In the genomic region with DNA sequence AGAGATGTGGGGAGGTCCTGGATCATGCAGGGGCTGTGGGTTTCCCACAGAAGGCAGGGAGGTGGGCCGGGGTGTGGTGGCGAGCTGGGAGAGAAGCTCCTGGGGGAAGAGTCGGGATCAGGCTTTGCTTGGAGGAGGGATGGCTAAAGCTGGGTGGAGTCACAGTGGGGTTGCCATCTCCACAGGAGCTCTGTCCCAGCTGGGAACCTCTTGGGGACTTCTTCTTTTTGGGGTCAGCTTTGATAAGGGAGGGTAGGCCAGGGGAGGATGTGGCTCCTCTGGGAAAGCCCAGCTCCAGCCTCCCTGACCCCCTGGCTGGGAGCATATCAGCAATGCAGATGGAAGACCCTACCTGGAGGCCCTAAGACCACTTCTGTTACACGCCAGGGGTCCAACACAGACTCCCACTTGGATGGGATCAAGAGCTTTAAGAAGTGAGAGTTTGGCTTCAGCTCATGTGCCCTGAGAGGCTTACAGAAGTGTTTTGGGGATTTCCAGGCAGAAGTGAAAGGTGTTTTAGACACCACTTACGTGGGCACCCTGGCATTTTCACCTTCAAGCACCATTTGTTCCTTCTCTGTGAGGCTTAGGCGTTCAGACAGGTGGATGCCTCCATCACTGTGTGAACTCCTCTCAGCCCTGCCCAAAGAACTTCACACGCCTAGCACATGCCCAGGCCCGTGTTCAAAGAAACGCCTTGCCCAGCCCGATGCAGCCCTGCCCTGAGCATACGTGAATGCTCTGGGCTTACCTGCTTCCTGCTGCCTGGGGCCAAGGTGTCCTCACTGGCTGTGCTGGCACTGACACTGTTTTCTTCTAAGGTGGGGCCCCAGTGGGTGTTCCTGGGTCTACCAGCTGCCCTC, we compare ENCODE assay signal across 7 cellular contexts. TPM values are rescaled to one million over a fixed set of nuclear protein-coding genes. Genes with fewer than 3 reads are reported as not detected.
DNase-seq lines count a peak whose midpoint lies in the region; ATAC-seq and TF ChIP-seq lines count a peak whose summit lies in the region.

No MANE protein-coding gene starts in this region.

- TF ChIP-seq EP300 in stomach (IDR thresholded peaks at IDR 0.05): no peak

- TF ChIP-seq CTCF in dorsolateral prefrontal cortex (IDR thresholded peaks at IDR 0.05 in 54 of 56, conservative IDR thresholded peaks at IDR 0.05 in 2 of 56; ENCODE audit: low read depth in 1 of 56, partially characterized antibody in 56 of 56): no peak
- TF ChIP-seq CTCF in stomach (IDR thresholded peaks at IDR 0.05): no peak

- H3K27me3 ChIP-seq in dorsolateral prefrontal cortex: no peaks in the 10 kb centered on the region
- no peaks in the 10 kb centered on the region for H3K27me3 ChIP-seq in stomach

- intact Hi-C loops in dorsolateral prefrontal cortex (cut with DNase I) (no loop called here), stomach (cut with DNase I; ENCODE audit: low total_unique reads) (no loop called here)

- ATAC-seq in GM19351 (IDR thresholded peaks at IDR 0.05; ENCODE audit: unreplicated experiment) (peak; percentile 56), HG03139 (IDR thresholded peaks at IDR 0.05; ENCODE audit: unreplicated experiment) (peak; percentile 48)

- no peaks in the 10 kb centered on the region for H3K9me3 ChIP-seq in stomach

- 70 to 76% (median 71%) methylated on average over 10 to 11 of the region's 11 CpGs for WGBS in stomach, 5 donors

- peak overlapping the region in 58 of 59 donors; percentile 50 to 99 (median 94) for H3K27ac ChIP-seq in dorsolateral prefrontal cortex
- peak overlapping the region; percentile 70 to 84 (median 76) for H3K27ac ChIP-seq in stomach

- no peak overlapping the region for H3K4me3 ChIP-seq in dorsolateral prefrontal cortex
- H3K4me3 ChIP-seq in stomach: no peak overlapping the region

- peaks cover 4 to 36% (median 14%) of the 10 kb centered on the region in 4 donors for H3K4me1 ChIP-seq in stomach

- no peak for TF ChIP-seq POLR2A in stomach (IDR thresholded peaks at IDR 0.05)

- peaks cover 11 to 67% (median 49%) of the 10 kb centered on the region in 4 donors for H3K36me3 ChIP-seq in stomach

- no peak for DNase-seq in dorsolateral prefrontal cortex
- peak; percentile 71 for DNase-seq in stomach
- no peak for DNase-seq in NCI-H526 treated with DMSO at 0.1 percent for 48 hours (lab: John Stamatoyannopoulos, UW)
- no peak for DNase-seq in NCI-H510A treated with DMSO at 0.1 percent for 48 hours (lab: John Stamatoyannopoulos, UW)
- no peak for DNase-seq in hypothalamus (lab: John Stamatoyannopoulos, UW)

RNA-seq across cellular contexts. Expression of gene AMPD3, which starts 33.7 kb away (rescaled TPM):
- 10 to 100 TPM; 14.7 to 74.3 (median 28.6) TPM for total RNA-seq in dorsolateral prefrontal cortex
- 10 to 100 TPM in 3 of 5 donors, 1 to 10 TPM in 2; 7.7 to 20.4 (median 14.2) TPM for total RNA-seq in stomach
- 1 to 10 TPM; 4.1 to 6.6 (median 5.2) TPM for polyA plus RNA-seq in stomach

RNA-seq across cellular contexts. Expression of gene RNF141, which starts 52.2 kb away (rescaled TPM):
- 100 to 1,000 TPM in 15 of 120 experiments, 10 to 100 TPM in 105; 47.2 to 142 (median 77.9) TPM for total RNA-seq in dorsolateral prefrontal cortex
- 10 to 100 TPM in 3 of 5 donors, 1 to 10 TPM in 2; 6.4 to 71.2 (median 22.5) TPM for total RNA-seq in stomach
- 10 to 100 TPM; 14.9 to 22.0 (median 16.2) TPM for polyA plus RNA-seq in stomach
